In the genomic region with DNA sequence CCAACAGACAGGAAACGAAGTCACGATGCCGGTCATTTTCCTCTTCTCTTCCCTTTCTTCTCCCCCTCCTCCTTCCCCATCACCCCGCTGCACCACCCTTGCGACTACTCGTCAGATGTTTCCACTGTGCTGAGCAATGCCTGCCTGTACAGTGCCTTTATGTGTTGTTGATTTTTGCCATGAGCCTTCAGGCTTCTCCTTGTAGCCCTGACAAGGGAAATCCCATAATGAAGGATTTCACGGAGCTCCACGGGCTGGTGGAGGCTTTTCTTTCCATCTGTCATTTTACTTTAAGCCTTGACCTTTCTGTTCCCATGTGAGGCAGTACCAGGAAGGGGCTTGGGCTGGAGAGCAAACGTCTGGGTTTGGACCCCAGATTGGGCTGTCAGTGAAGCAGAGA, we compare ENCODE assay signal across 25 cellular contexts. TPM values are rescaled to one million over a fixed set of nuclear protein-coding genes. Genes with fewer than 3 reads are reported as not detected.
DNase-seq lines count a peak whose midpoint lies in the region; ATAC-seq and TF ChIP-seq lines count a peak whose summit lies in the region.
"Had no signal": no experiment of that assay in that cellular context is flagged by ENCODE, and none has a peak within 500 bp of the region (broad histone marks: within the 10 kb centered on the region; RNA-seq: fewer than 3 reads in every experiment).

No MANE protein-coding gene starts in this region.

- no peaks in the 10 kb centered on the region for H3K79me2 ChIP-seq in OCI-LY3 (ENCODE audit: low read length)

- H3K27ac ChIP-seq in OCI-LY3 (ENCODE audit: low read length) (peak overlapping the region; percentile 98), esophagus muscularis mucosa (replicated peaks in 1 of 4) (no peak overlapping the region)
- H3K27ac ChIP-seq: 22Rv1, C4-2B had no signal

- H3K9me3 Mint-ChIP-seq in activated CD8-positive, alpha-beta T cell treated with anti-CD3 and anti-CD28 coated beads, Interleukin-2, amount 10 ng/mL, durations not matched to agents 7 days and 5 days (ENCODE audit: insufficient read depth), result no peaks in the 10 kb centered on the region
- peaks cover under 1% of the 10 kb centered on the region for H3K9me3 Mint-ChIP-seq in activated CD8-positive, alpha-beta T cell treated with anti-CD3 and anti-CD28 coated beads for 36 hours

- H2AFZ ChIP-seq in OCI-LY3 (ENCODE audit: low read depth, low read length), result peak overlapping the region; percentile 43; the same call in 1 of the 2 replicates

- H3K9me3 ChIP-seq in OCI-LY3 (ENCODE audit: insufficient read depth, low read length) (no peaks in the 10 kb centered on the region), esophagus muscularis mucosa (no peaks in the 10 kb centered on the region)

- ATAC-seq in activated CD8-positive, alpha-beta T cell treated with anti-CD3 and anti-CD28 coated beads, Interleukin-2, amount 10 ng/mL, durations not matched to agents 7 days and 5 days, result no peak
- ATAC-seq in activated CD8-positive, alpha-beta T cell treated with anti-CD3 and anti-CD28 coated beads for 36 hours, result no peak
- ATAC-seq in HG02678 (IDR thresholded peaks at IDR 0.05; ENCODE audit: unreplicated experiment), result no peak
- no peak for ATAC-seq in HG03139 (IDR thresholded peaks at IDR 0.05; ENCODE audit: unreplicated experiment)
- ATAC-seq: HepG2, K562, Right ventricle myocardium inferior had no signal

- no peak for DNase-seq in activated CD8-positive, alpha-beta T cell treated with anti-CD3 and anti-CD28 coated beads, Interleukin-2, amount 10 ng/mL, durations not matched to agents 7 days and 5 days
- DNase-seq in activated CD8-positive, alpha-beta T cell treated with anti-CD3 and anti-CD28 coated beads for 36 hours, result no peak
- DNase-seq in esophagus muscularis mucosa (ENCODE audit: extremely low spot score) (peak; percentile 64), cortex of kidney (lab: John Stamatoyannopoulos, UW) (no peak), midbrain (lab: John Stamatoyannopoulos, UW) (no peak)
- DNase-seq: ACHN, EL, GF-D8, H7, NCI-H1105, NCI-H146, NCI-H2029, NCI-H2227 treated with DMSO at 0.1 percent for 48 hours, NCI-H510A, OCI-M1, SW 1271 had no signal

- no peak for TF ChIP-seq CTCF in activated CD8-positive, alpha-beta T cell treated with anti-CD3 and anti-CD28 coated beads for 36 hours (IDR thresholded peaks at IDR 0.05)
- TF ChIP-seq CTCF in OCI-LY3 (IDR thresholded peaks at IDR 0.05; ENCODE audit: low read depth, low read length) (no peak), esophagus muscularis mucosa (IDR thresholded peaks at IDR 0.05) (no peak)

- H3K36me3 Mint-ChIP-seq in activated CD8-positive, alpha-beta T cell treated with anti-CD3 and anti-CD28 coated beads, Interleukin-2, amount 10 ng/mL, durations not matched to agents 7 days and 5 days (ENCODE audit: low read depth), result no peaks in the 10 kb centered on the region
- no peaks in the 10 kb centered on the region for H3K36me3 Mint-ChIP-seq in activated CD8-positive, alpha-beta T cell treated with anti-CD3 and anti-CD28 coated beads for 36 hours (ENCODE audit: low read depth)

- H3K27ac Mint-ChIP-seq in activated CD8-positive, alpha-beta T cell treated with anti-CD3 and anti-CD28 coated beads, Interleukin-2, amount 10 ng/mL, durations not matched to agents 7 days and 5 days, result peak overlapping the region; percentile 29
- H3K27ac Mint-ChIP-seq in activated CD8-positive, alpha-beta T cell treated with anti-CD3 and anti-CD28 coated beads for 36 hours, result no peak overlapping the region

- POLR2A ChIA-PET in activated CD8-positive, alpha-beta T cell treated with anti-CD3 and anti-CD28 coated beads, Interleukin-2, amount 10 ng/mL, durations not matched to agents 7 days and 5 days (lab: Charles Lee), result no interaction called here
- POLR2A ChIA-PET in activated CD8-positive, alpha-beta T cell treated with anti-CD3 and anti-CD28 coated beads for 36 hours (lab: Charles Lee), result no interaction called here

- no peak for TF ChIP-seq EP300 in esophagus muscularis mucosa (IDR thresholded peaks at IDR 0.05)

- no peak for TF ChIP-seq POLR2A in esophagus muscularis mucosa (IDR thresholded peaks at IDR 0.05; ENCODE audit: low read depth)

- H3K36me3 ChIP-seq in OCI-LY3 (replicated peaks; ENCODE audit: low read depth, low read length), result no peaks in the 10 kb centered on the region
- no peaks in the 10 kb centered on the region for H3K36me3 ChIP-seq in esophagus muscularis mucosa

- no peaks in the 10 kb centered on the region for H3K27me3 ChIP-seq in OCI-LY3 (ENCODE audit: low read depth, low read length)
- peaks cover 0 to 36% (median 0%) of the 10 kb centered on the region in 4 donors for H3K27me3 ChIP-seq in esophagus muscularis mucosa

- H3K4me1 ChIP-seq in OCI-LY3 (ENCODE audit: low read length) (peaks cover 71% of the 10 kb centered on the region), esophagus muscularis mucosa (no peaks in the 10 kb centered on the region)

- intact Hi-C loops in activated CD8-positive, alpha-beta T cell treated with anti-CD3 and anti-CD28 coated beads for 36 hours (cut with micrococcal nuclease), result no loop called here
- intact Hi-C loops in esophagus muscularis mucosa (cut with DNase I), result no loop called here

- peaks cover 8% of the 10 kb centered on the region for H3K27me3 Mint-ChIP-seq in activated CD8-positive, alpha-beta T cell treated with anti-CD3 and anti-CD28 coated beads, Interleukin-2, amount 10 ng/mL, durations not matched to agents 7 days and 5 days (ENCODE audit: low read depth)
- peaks cover 7% of the 10 kb centered on the region for H3K27me3 Mint-ChIP-seq in activated CD8-positive, alpha-beta T cell treated with anti-CD3 and anti-CD28 coated beads for 36 hours

- peak overlapping the region; percentile 78 for H3K9ac ChIP-seq in OCI-LY3 (ENCODE audit: low read length)

- no peaks in the 10 kb centered on the region for H4K20me1 ChIP-seq in OCI-LY3 (ENCODE audit: insufficient read depth, low read length)

- CTCF ChIA-PET in activated CD8-positive, alpha-beta T cell treated with anti-CD3 and anti-CD28 coated beads, Interleukin-2, amount 10 ng/mL, durations not matched to agents 7 days and 5 days (lab: Charles Lee), result no interaction called here
- CTCF ChIA-PET in activated CD8-positive, alpha-beta T cell treated with anti-CD3 and anti-CD28 coated beads for 36 hours (lab: Charles Lee), result no interaction called here

- peak overlapping the region; percentile 41; the same call in 1 of the 2 replicates for H3K4me3 ChIP-seq in OCI-LY3 (ENCODE audit: low read length)
- no peak overlapping the region for H3K4me3 ChIP-seq in esophagus muscularis mucosa
- H3K4me3 ChIP-seq: K562 had no signal

- H3K4me3 Mint-ChIP-seq in activated CD8-positive, alpha-beta T cell treated with anti-CD3 and anti-CD28 coated beads, Interleukin-2, amount 10 ng/mL, durations not matched to agents 7 days and 5 days, result no peak overlapping the region
- H3K4me3 Mint-ChIP-seq in activated CD8-positive, alpha-beta T cell treated with anti-CD3 and anti-CD28 coated beads for 36 hours, result no peak overlapping the region

- WGBS in esophagus muscularis mucosa, result 58% methylated on average over 9 of the region's 9 CpGs

- peak overlapping the region; percentile 68 for H3K4me2 ChIP-seq in OCI-LY3 (ENCODE audit: low read length)

- peaks cover 26% of the 10 kb centered on the region for H3K4me1 Mint-ChIP-seq in activated CD8-positive, alpha-beta T cell treated with anti-CD3 and anti-CD28 coated beads, Interleukin-2, amount 10 ng/mL, durations not matched to agents 7 days and 5 days (ENCODE audit: low read depth)
- no peaks in the 10 kb centered on the region for H3K4me1 Mint-ChIP-seq in activated CD8-positive, alpha-beta T cell treated with anti-CD3 and anti-CD28 coated beads for 36 hours (ENCODE audit: low read depth)

RNA-seq across cellular contexts. Expression of a gene that starts 28.7 kb away (rescaled TPM):
- total RNA-seq in activated CD8-positive, alpha-beta T cell treated with anti-CD3 and anti-CD28 coated beads, Interleukin-2, amount 10 ng/mL, durations not matched to agents 7 days and 5 days, result 100 to 1,000 TPM; 572 to 592 TPM
- total RNA-seq in activated CD8-positive, alpha-beta T cell treated with anti-CD3 and anti-CD28 coated beads for 36 hours, result 100 to 1,000 TPM; 617 to 639 TPM
- total RNA-seq in esophagus muscularis mucosa, result 100 to 1,000 TPM; 101 to 122 (median 111) TPM
- total RNA-seq: HT-29 had no signal

Comparison
In these comparisons a context has a peak if more than half of its experiments do, and no peak if none do; other contexts are left out.
1. RNA of a gene that starts 28.7 kb away (total RNA-seq): 617 to 639 TPM in activated CD8-positive, alpha-beta T cell treated with anti-CD3 and anti-CD28 coated beads for 36 hours and 572 to 592 TPM in activated CD8-positive, alpha-beta T cell treated with anti-CD3 and anti-CD28 coated beads, Interleukin-2, amount 10 ng/mL, durations not matched to agents 7 days and 5 days; 101 to 122 TPM in esophagus muscularis mucosa; every median in the first group is over 4 times any median in the second.